1 cellular context compared by ENCODE assay signal in the genomic region with DNA sequence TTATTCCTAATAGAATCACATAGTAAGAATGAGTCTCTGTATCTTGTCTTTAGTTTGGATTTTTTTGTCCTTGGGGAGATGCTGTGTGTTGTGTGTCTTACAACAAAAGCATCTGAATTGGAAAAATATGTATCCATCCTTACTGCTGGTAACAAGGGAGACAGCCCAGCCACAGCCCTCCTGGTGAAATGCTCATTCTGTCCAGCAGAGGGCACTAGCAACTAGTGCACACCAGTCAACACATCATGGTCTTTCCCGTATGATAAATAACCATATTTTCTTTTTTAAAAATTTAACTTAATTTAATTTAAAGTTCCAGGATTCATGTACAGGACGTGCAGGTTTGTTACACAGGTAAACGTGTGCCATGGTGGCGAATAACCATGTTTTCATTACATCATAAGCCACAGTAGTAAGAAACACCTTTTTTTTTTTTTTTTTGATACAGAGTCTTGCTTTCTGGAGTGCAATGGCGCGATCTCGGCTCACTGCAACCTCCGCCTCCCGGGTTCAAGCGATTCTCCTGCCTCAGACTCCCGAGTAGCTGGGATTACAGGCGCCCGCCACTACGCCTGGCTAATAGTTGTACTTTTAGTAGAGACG.
TF ChIP-seq lines count a peak whose summit lies in the region.

No MANE protein-coding gene starts in this region.

TF ChIP-seq in GM23338, 12 proteins besides CTCF, POLR2A, EP300 and RAD21 (continued from another document):
- TF ChIP-seq, protein P1, sequence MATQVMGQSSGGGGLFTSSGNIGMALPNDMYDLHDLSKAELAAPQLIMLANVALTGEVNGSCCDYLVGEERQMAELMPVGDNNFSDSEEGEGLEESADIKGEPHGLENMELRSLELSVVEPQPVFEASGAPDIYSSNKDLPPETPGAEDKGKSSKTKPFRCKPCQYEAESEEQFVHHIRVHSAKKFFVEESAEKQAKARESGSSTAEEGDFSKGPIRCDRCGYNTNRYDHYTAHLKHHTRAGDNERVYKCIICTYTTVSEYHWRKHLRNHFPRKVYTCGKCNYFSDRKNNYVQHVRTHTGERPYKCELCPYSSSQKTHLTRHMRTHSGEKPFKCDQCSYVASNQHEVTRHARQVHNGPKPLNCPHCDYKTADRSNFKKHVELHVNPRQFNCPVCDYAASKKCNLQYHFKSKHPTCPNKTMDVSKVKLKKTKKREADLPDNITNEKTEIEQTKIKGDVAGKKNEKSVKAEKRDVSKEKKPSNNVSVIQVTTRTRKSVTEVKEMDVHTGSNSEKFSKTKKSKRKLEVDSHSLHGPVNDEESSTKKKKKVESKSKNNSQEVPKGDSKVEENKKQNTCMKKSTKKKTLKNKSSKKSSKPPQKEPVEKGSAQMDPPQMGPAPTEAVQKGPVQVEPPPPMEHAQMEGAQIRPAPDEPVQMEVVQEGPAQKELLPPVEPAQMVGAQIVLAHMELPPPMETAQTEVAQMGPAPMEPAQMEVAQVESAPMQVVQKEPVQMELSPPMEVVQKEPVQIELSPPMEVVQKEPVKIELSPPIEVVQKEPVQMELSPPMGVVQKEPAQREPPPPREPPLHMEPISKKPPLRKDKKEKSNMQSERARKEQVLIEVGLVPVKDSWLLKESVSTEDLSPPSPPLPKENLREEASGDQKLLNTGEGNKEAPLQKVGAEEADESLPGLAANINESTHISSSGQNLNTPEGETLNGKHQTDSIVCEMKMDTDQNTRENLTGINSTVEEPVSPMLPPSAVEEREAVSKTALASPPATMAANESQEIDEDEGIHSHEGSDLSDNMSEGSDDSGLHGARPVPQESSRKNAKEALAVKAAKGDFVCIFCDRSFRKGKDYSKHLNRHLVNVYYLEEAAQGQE (IDR thresholded peaks at IDR 0.05; ENCODE audit: unreplicated experiment) = no peak
- TF ChIP-seq EZH2 (IDR thresholded peaks at IDR 0.05; ENCODE audit: low read depth, unreplicated experiment) (no peak), ZNF114 (CRISPR knock-in tag; IDR thresholded peaks at IDR 0.05) (no peak), ZNF331 (CRISPR knock-in tag; IDR thresholded peaks at IDR 0.05; ENCODE audit: low read depth) (no peak)
